ENCODE assay signal across 15 cellular contexts in the genomic region with DNA sequence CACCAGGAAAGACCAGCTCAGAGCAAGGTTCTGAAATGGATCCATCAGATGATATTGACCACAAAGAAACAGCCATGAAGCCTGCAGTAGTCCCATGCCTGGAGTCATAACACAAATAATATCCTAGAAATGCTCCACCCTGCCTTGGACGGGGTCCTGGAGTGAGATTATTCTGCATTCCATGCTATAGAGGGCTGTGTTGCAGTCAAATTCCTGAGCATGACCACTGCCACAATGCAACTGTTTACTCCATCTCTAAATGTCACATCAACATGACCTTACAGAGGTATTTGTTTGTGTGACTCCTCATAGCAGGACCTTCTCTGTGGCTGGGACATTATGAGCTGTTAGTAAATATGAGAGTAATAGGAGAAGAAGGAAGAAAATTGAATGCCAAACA.
DNase-seq lines count a peak whose midpoint lies in the region; ATAC-seq and TF ChIP-seq lines count a peak whose summit lies in the region.
"Had no signal": no experiment of that assay in that cellular context is flagged by ENCODE, and none has a peak within 500 bp of the region (broad histone marks: within the 10 kb centered on the region; RNA-seq: fewer than 3 reads in every experiment).

No MANE protein-coding gene starts in this region.

- no peaks in the 10 kb centered on the region for H3K27me3 ChIP-seq in endodermal cell (ENCODE audit: control insufficient read depth, insufficient read depth, low read length, poor library complexity, severe bottlenecking)
- H3K27me3 ChIP-seq: stomach had no signal

- BruUV-seq in Calu3 (replicated peaks; lab: Mats Ljungman, UMichigan) = no TSS peak

- H3K9ac ChIP-seq in endodermal cell (ENCODE audit: extremely low read depth, low read length, poor library complexity, severe bottlenecking) = no peak overlapping the region
- H3K9ac ChIP-seq: KMS-11 had no signal

- H3K36me3 Mint-ChIP-seq in Calu3 (ENCODE audit: insufficient read depth, unreplicated experiment) (no peaks in the 10 kb centered on the region), endodermal cell (ENCODE audit: low read depth) (no peaks in the 10 kb centered on the region)
- H3K36me3 Mint-ChIP-seq: CD4-positive, CD25-positive, alpha-beta regulatory T cell; natural killer cell had no signal

- no peak overlapping the region for H3K27ac ChIP-seq in endodermal cell (ENCODE audit: low read depth, low read length)
- H3K27ac ChIP-seq: dorsolateral prefrontal cortex, KMS-11 had no signal

- H3K4me1 ChIP-seq in endodermal cell (ENCODE audit: control insufficient read depth, insufficient read depth, low read length) = peaks cover 2% of the 10 kb centered on the region

- ATAC-seq in HG02571 (IDR thresholded peaks at IDR 0.05; ENCODE audit: unreplicated experiment) = no peak
- ATAC-seq: natural killer cell, right cardiac atrium had no signal

- no peaks in the 10 kb centered on the region for H3K36me3 ChIP-seq in endodermal cell (ENCODE audit: control insufficient read depth, insufficient read depth, low read length)
- H3K36me3 ChIP-seq: stomach had no signal

- peak; percentile 6 for DNase-seq in Calu3
- DNase-seq in NCI-H226 = peak; percentile 58
- DNase-seq in endodermal cell = no peak
- peak; percentile 59 for DNase-seq in myocyte (ENCODE audit: low read depth)
- DNase-seq in OCI-M1 (lab: John Stamatoyannopoulos, UW) = no peak
- no peak for DNase-seq in activated CD8-positive, alpha-beta memory T cell treated with anti-CD3 and anti-CD28 coated beads, Interleukin-2, amount 50 U/mL, for 48 hours
- DNase-seq in NCI-H128 (lab: John Stamatoyannopoulos, UW; ENCODE audit: unreplicated experiment) = no peak
- DNase-seq: CD4-positive, CD25-positive, alpha-beta regulatory T cell; dorsolateral prefrontal cortex; natural killer cell; NCI-H2081 treated with DMSO at 0.1 percent for 48 hours; right cardiac atrium; stomach had no signal

- H3K9me3 ChIP-seq in endodermal cell (ENCODE audit: control insufficient read depth, low read length) = no peaks in the 10 kb centered on the region
- H3K9me3 ChIP-seq: stomach had no signal

- H3K4me3 ChIP-seq in endodermal cell (ENCODE audit: low read length) = no peak overlapping the region
- H3K4me3 ChIP-seq: dorsolateral prefrontal cortex, stomach had no signal

- WGBS in endodermal cell (ENCODE audit: insufficient coverage in 1 of 2, insufficient read length in 1 of 2), 2 experiments = 40 to 94% methylated on average over 1 of the region's 1 CpG

- H3K9me3 Mint-ChIP-seq in Calu3 (ENCODE audit: low read depth, unreplicated experiment) = no peaks in the 10 kb centered on the region
- H3K9me3 Mint-ChIP-seq in endodermal cell = no peaks in the 10 kb centered on the region
- H3K9me3 Mint-ChIP-seq: natural killer cell had no signal

- H3K27ac Mint-ChIP-seq in Calu3 (ENCODE audit: unreplicated experiment) (no peak overlapping the region), endodermal cell (no peak overlapping the region)
- H3K27ac Mint-ChIP-seq: CD4-positive, CD25-positive, alpha-beta regulatory T cell; natural killer cell had no signal

- H3K4me1 Mint-ChIP-seq in Calu3 (ENCODE audit: low read depth, unreplicated experiment) (no peaks in the 10 kb centered on the region), endodermal cell (no peaks in the 10 kb centered on the region)
- H3K4me1 Mint-ChIP-seq: CD4-positive, CD25-positive, alpha-beta regulatory T cell; natural killer cell had no signal

- CTCF ChIA-PET in Calu3 (lab: Charles Lee) = interaction anchor here (2.6 kb wide), 1 partner anchor 285 kb away, joined by 8 read pairs; no protein-coding TSS in a partner anchor

- H3K4me3 Mint-ChIP-seq in Calu3 (ENCODE audit: low read depth, unreplicated experiment) (no peak overlapping the region), endodermal cell (no peak overlapping the region)
- H3K4me3 Mint-ChIP-seq: CD4-positive, CD25-positive, alpha-beta regulatory T cell; natural killer cell had no signal

- H3K27me3 Mint-ChIP-seq in Calu3 (ENCODE audit: unreplicated experiment) (no peaks in the 10 kb centered on the region), endodermal cell (ENCODE audit: insufficient read depth) (no peaks in the 10 kb centered on the region)
- H3K27me3 Mint-ChIP-seq: CD4-positive, CD25-positive, alpha-beta regulatory T cell had no signal

- TF ChIP-seq CTCF in Calu3 (IDR thresholded peaks at IDR 0.05; ENCODE audit: unreplicated experiment) (no peak), endodermal cell (conservative IDR thresholded peaks at IDR 0.05) (peak; percentile 12)

- intact Hi-C loops in Calu3 (cut with micrococcal nuclease; ENCODE audit: unreplicated experiment) = no loop called here

Comparison
In these comparisons a context has a peak if more than half of its experiments do, and no peak if none do; other contexts are left out.
1. DNase-seq: peak in Calu3 (single experiment), NCI-H226 (single experiment) and myocyte (single experiment); none in endodermal cell (single experiment), OCI-M1 (single experiment), activated CD8-positive, alpha-beta memory T cell treated with anti-CD3 and anti-CD28 coated beads, Interleukin-2, amount 50 U/mL, for 48 hours (single experiment) and NCI-H128 (single experiment).